In the genomic region with DNA sequence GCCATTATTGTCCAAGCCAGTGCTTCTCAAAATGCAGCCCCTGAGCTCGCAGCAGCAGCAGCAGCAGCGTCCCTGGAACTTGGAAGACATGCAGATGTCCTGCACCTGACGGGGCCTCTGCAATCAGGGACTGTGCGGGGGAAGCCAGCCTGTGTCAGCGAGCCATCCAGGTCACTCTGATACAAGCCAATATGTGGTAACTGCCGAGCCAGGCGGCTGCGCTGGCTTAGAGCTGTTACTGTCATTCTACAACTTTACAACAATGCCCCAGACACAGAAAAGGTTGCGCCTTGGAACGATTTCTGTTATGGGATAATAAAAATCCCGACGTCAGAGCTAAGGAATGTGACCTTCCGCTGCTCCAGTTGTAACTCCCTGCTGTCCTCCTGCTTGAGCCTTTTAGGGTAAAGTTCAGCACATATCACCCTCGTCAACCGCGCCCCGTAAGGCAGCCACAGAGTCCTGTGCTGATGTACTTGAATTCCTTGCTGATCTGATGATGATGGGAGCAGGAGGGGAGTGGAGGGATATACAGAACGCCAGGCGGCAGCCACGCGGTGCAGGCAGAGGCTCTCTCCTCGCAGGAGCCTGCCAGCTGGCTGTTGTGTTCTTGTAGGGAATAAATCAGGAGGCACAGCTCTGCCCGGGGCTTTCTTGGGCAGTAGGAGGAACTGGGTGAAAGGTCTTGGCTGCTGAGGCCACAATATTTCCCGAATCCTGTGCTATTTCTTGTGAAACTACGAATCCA, we compare ENCODE assay signal across 8 cellular contexts.
A peak's percentile ranks its signal among the peaks of the same experiment; 100 is the strongest.
DNase-seq lines count a peak whose midpoint lies in the region; ATAC-seq lines count a peak whose summit lies in the region.

No MANE protein-coding gene starts in this region.

- H3K27ac ChIP-seq in muscle layer of duodenum (ENCODE audit: low read length): peak overlapping the region; percentile 93

- H3K27me3 ChIP-seq in muscle layer of duodenum (ENCODE audit: low read depth, low read length): no peaks in the 10 kb centered on the region

- ATAC-seq in GM21737 (IDR thresholded peaks at IDR 0.05; ENCODE audit: unreplicated experiment) (no peak), GM21423 (IDR thresholded peaks at IDR 0.05; ENCODE audit: unreplicated experiment) (no peak), HG03469 (IDR thresholded peaks at IDR 0.05; ENCODE audit: unreplicated experiment) (no peak)

- peak overlapping the region; percentile 12 to 32 for H3K4me3 ChIP-seq in muscle layer of duodenum (ENCODE audit: low read depth in 1 of 2, low read length in 2 of 2)

- H3K4me1 ChIP-seq in muscle layer of duodenum (ENCODE audit: control insufficient read depth in 1 of 2, insufficient read depth in 2 of 2, low read length in 2 of 2): peaks cover 0 to 8% of the 10 kb centered on the region in 2 donors

- peaks cover 5 to 7% of the 10 kb centered on the region in 2 donors for H3K9me3 ChIP-seq in muscle layer of duodenum (ENCODE audit: control insufficient read depth in 1 of 2, low read length in 2 of 2)

- DNase-seq in GM04503 (ENCODE audit: low read depth) (peak; percentile 96), RKO (ENCODE audit: low spot score) (peak; percentile 30), fibroblast of gingiva (ENCODE audit: low read depth) (peak; percentile 96), NAMALWA (ENCODE audit: low spot score) (no peak)

- peaks cover 4 to 9% of the 10 kb centered on the region in 2 donors for H3K36me3 ChIP-seq in muscle layer of duodenum (ENCODE audit: control insufficient read depth in 1 of 2, insufficient read depth in 2 of 2, low read length in 2 of 2)
